In the genomic region with DNA sequence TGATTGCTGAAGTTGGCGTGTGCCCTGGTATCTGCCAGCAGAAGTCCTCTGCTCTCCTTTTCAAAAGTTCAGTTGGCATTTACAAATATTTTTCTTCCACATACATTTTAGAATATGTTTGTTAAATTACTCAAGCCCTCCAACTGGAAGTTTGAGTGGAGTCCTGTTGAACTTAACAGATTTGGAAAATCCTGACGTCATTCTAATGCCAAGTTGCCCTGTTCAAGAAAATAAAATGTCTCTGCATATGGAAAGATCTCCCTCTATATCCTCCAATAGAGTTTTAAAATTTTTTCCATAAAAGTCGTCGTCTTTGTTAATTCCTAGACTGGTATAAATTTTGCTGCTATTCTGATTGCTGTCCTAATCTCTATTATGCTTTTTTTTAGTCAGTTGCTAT, we compare ENCODE assay signal across 26 cellular contexts. TPM values are rescaled to one million over a fixed set of nuclear protein-coding genes. Genes with fewer than 3 reads are reported as not detected.
DNase-seq lines count a peak whose midpoint lies in the region; FAIRE-seq and TF ChIP-seq lines count a peak whose summit lies in the region.
"Had no signal": no experiment of that assay in that cellular context is flagged by ENCODE, and none has a peak within 500 bp of the region (broad histone marks: within the 10 kb centered on the region; RNA-seq: fewer than 3 reads in every experiment).

No MANE protein-coding gene starts in this region.

- TF ChIP-seq CTCF in KMS-11 (conservative IDR thresholded peaks at IDR 0.05; ENCODE audit: low read depth, low read length), result no peak
- TF ChIP-seq CTCF in astrocyte (IDR thresholded peaks at IDR 0.05; ENCODE audit: insufficient read depth, low read depth, low read length), result no peak
- no peak for TF ChIP-seq CTCF in progenitor cell of endocrine pancreas (IDR thresholded peaks at IDR 0.05; ENCODE audit: unreplicated experiment)

- no peaks in the 10 kb centered on the region for H3K27me3 ChIP-seq in KMS-11 (ENCODE audit: insufficient read depth, low read depth)
- H3K27me3 ChIP-seq in astrocyte (ENCODE audit: insufficient read depth, low read length), result no peaks in the 10 kb centered on the region
- peaks cover 22% of the 10 kb centered on the region for H3K27me3 ChIP-seq in iPS-20b (ENCODE audit: insufficient read depth, low read length)
- H3K27me3 ChIP-seq: neutrophil, upper lobe of left lung had no signal

- H2AFZ ChIP-seq in KMS-11 (ENCODE audit: low read depth) (no peak overlapping the region), astrocyte (ENCODE audit: low read depth, low read length) (no peak overlapping the region)
- H2AFZ ChIP-seq: PC-9 had no signal

- H3K9me3 Mint-ChIP-seq in astrocyte (ENCODE audit: unreplicated experiment) (peaks cover 8% of the 10 kb centered on the region), progenitor cell of endocrine pancreas (ENCODE audit: low read depth) (no peaks in the 10 kb centered on the region)
- H3K9me3 Mint-ChIP-seq: activated naive CD4-positive, alpha-beta T cell treated with anti-CD3 and anti-CD28 coated beads, Interleukin-2, amount 50 U/mL, for 24 hours; activated T-helper 2 cell treated with anti-CD3 and anti-CD28 coated beads, Interferon-gamma antibody, Interleukin-2, Interleukin-4, amounts not matched to agents 10 μg/mL and 5 μg/mL and 100 μg/mL, durations not matched to agents 14 hours and 24 hours and 36 hours; stimulated activated naive B cell treated with anti-CD40 and anti-IgM and Interleukin-4, amounts not matched to agents 10 μg/mL and 1 μg/mL and 100 μg/mL, for 72 hours had no signal

- H3K4me3 Mint-ChIP-seq in astrocyte (ENCODE audit: unreplicated experiment) (peak overlapping the region; percentile 71), progenitor cell of endocrine pancreas (ENCODE audit: low read depth) (peak overlapping the region; percentile 96)
- H3K4me3 Mint-ChIP-seq: activated naive CD4-positive, alpha-beta T cell treated with anti-CD3 and anti-CD28 coated beads, Interleukin-2, amount 50 U/mL, for 24 hours; stimulated activated naive B cell treated with anti-CD40 and anti-IgM and Interleukin-4, amounts not matched to agents 10 μg/mL and 1 μg/mL and 100 μg/mL, for 72 hours had no signal

- peaks cover 68% of the 10 kb centered on the region for H3K4me1 ChIP-seq in KMS-11 (ENCODE audit: low read depth, poor library complexity, severe bottlenecking)
- peaks cover 7% of the 10 kb centered on the region for H3K4me1 ChIP-seq in astrocyte (ENCODE audit: insufficient read depth, low read length)
- H3K4me1 ChIP-seq in iPS-20b (ENCODE audit: insufficient read depth, low read length), result peaks cover 61% of the 10 kb centered on the region

- H3K27me3 Mint-ChIP-seq in astrocyte (ENCODE audit: low read depth, unreplicated experiment), result peaks cover 16% of the 10 kb centered on the region
- H3K27me3 Mint-ChIP-seq in progenitor cell of endocrine pancreas, result no peaks in the 10 kb centered on the region
- H3K27me3 Mint-ChIP-seq: activated naive CD4-positive, alpha-beta T cell treated with anti-CD3 and anti-CD28 coated beads, Interleukin-2, amount 50 U/mL, for 24 hours; stimulated activated naive B cell treated with anti-CD40 and anti-IgM and Interleukin-4, amounts not matched to agents 10 μg/mL and 1 μg/mL and 100 μg/mL, for 72 hours had no signal

- H3K4me1 Mint-ChIP-seq in astrocyte (ENCODE audit: low read depth, unreplicated experiment) (peaks cover 27% of the 10 kb centered on the region), progenitor cell of endocrine pancreas (ENCODE audit: low read depth) (peaks cover 57% of the 10 kb centered on the region)

- no peak overlapping the region for H3K4me3 ChIP-seq in KMS-11 (IDR thresholded peaks at IDR 0.05; ENCODE audit: insufficient read depth, low read depth, low read length)
- H3K4me3 ChIP-seq in astrocyte (ENCODE audit: insufficient read depth, low read depth, low read length), result no peak overlapping the region
- peak overlapping the region; percentile 85; the same call in 1 of the 2 replicates for H3K4me3 ChIP-seq in iPS-20b (ENCODE audit: low read length)
- H3K4me3 ChIP-seq: PC-9, upper lobe of left lung had no signal

- FAIRE-seq in astrocyte (lab: Jason Lieb, UNC), result no peak
- FAIRE-seq: bronchial epithelial cell, endothelial cell of umbilical vein had no signal

- H3K27ac Mint-ChIP-seq in astrocyte (ENCODE audit: unreplicated experiment) (no peak overlapping the region), progenitor cell of endocrine pancreas (no peak overlapping the region)
- H3K27ac Mint-ChIP-seq: activated naive CD4-positive, alpha-beta T cell treated with anti-CD3 and anti-CD28 coated beads, Interleukin-2, amount 50 U/mL, for 24 hours; activated T-helper 2 cell treated with anti-CD3 and anti-CD28 coated beads, Interferon-gamma antibody, Interleukin-2, Interleukin-4, amounts not matched to agents 10 μg/mL and 5 μg/mL and 100 μg/mL, durations not matched to agents 14 hours and 24 hours and 36 hours; stimulated activated naive B cell treated with anti-CD40 and anti-IgM and Interleukin-4, amounts not matched to agents 10 μg/mL and 1 μg/mL and 100 μg/mL, for 72 hours had no signal

- H3K79me2 ChIP-seq in KMS-11 (ENCODE audit: insufficient read depth, low read depth) (peaks cover 82% of the 10 kb centered on the region), astrocyte (ENCODE audit: insufficient read depth, low read length) (peaks cover 83% of the 10 kb centered on the region)

- H3K9me3 ChIP-seq in astrocyte (ENCODE audit: insufficient read depth, low read depth, low read length) (no peaks in the 10 kb centered on the region), iPS-20b (ENCODE audit: insufficient read depth, low read depth, low read length) (no peaks in the 10 kb centered on the region)
- H3K9me3 ChIP-seq: left ventricle myocardium inferior, neutrophil, upper lobe of left lung had no signal

- H3K4me2 ChIP-seq in KMS-11 (peak overlapping the region; percentile 85), astrocyte (ENCODE audit: low read length) (peak overlapping the region; percentile 83)

- H3K27ac ChIP-seq in KMS-11, result no peak overlapping the region
- H3K27ac ChIP-seq in astrocyte (ENCODE audit: low read depth, low read length), result no peak overlapping the region
- H3K27ac ChIP-seq in iPS-20b (ENCODE audit: low read length), result no peak overlapping the region
- H3K27ac ChIP-seq: left ventricle myocardium inferior, neutrophil, PC-9, upper lobe of left lung had no signal

- H3K36me3 ChIP-seq in KMS-11 (ENCODE audit: insufficient read depth), result no peaks in the 10 kb centered on the region
- H3K36me3 ChIP-seq in astrocyte (ENCODE audit: insufficient read depth, low read length), result no peaks in the 10 kb centered on the region
- no peaks in the 10 kb centered on the region for H3K36me3 ChIP-seq in iPS-20b (ENCODE audit: insufficient read depth, low read depth, low read length)
- H3K36me3 ChIP-seq: left ventricle myocardium inferior, neutrophil, upper lobe of left lung had no signal

- peaks cover 22% of the 10 kb centered on the region for H4K20me1 ChIP-seq in KMS-11 (ENCODE audit: insufficient read depth)
- H4K20me1 ChIP-seq in astrocyte (ENCODE audit: insufficient read depth, low read length), result peaks cover 78% of the 10 kb centered on the region

- no peak for DNase-seq in astrocyte (ENCODE audit: low read depth)
- DNase-seq in progenitor cell of endocrine pancreas (ENCODE audit: low spot score, unreplicated experiment), result no peak
- no peak for DNase-seq in T-helper 9 cell
- DNase-seq in GF-D8 (lab: John Stamatoyannopoulos, UW), result no peak
- no peak for DNase-seq in NCI-H82 treated with DMSO at 0.1 percent for 48 hours (lab: John Stamatoyannopoulos, UW; ENCODE audit: unreplicated experiment)
- DNase-seq in DMS 273 (lab: John Stamatoyannopoulos, UW; ENCODE audit: unreplicated experiment), result no peak
- DNase-seq: activated CD4-positive, alpha-beta T cell treated with anti-CD3 and anti-CD28 coated beads for 48 hours; activated T-cell treated with anti-CD3 and anti-CD28 coated beads for 4 hours; amygdala; HCEC 1CT; islet precursor cell; Kasumi-1; left ventricle myocardium inferior; mesenchymal stem cell; MV-4-11; NK-92 treated with Interleukin-12 subunit alpha and Interleukin-12 subunit beta, amount 100 ng/mL, for 24 hours; PC-9; stimulated activated naive B cell treated with anti-CD40 and anti-IgM and Interleukin-4, amounts not matched to agents 10 μg/mL and 1 μg/mL and 100 μg/mL, for 72 hours; upper lobe of left lung had no signal

- H3K36me3 Mint-ChIP-seq in astrocyte (ENCODE audit: low read depth, unreplicated experiment), result peaks cover 11% of the 10 kb centered on the region
- peaks cover 8% of the 10 kb centered on the region for H3K36me3 Mint-ChIP-seq in progenitor cell of endocrine pancreas (ENCODE audit: insufficient read depth)

- H3K9ac ChIP-seq in KMS-11, result no peak overlapping the region
- no peak overlapping the region for H3K9ac ChIP-seq in astrocyte (ENCODE audit: low read length)
- H3K9ac ChIP-seq in iPS-20b (ENCODE audit: low read depth, low read length), result no peak overlapping the region

RNA-seq across cellular contexts. Expression of a gene that starts 3.3 kb away (rescaled TPM):
- total RNA-seq in astrocyte, result 2.5 TPM in 2 replicates
- 18.0 and 18.7 TPM in 2 replicates for total RNA-seq in progenitor cell of endocrine pancreas
